ENCODE assay signal across 1 cellular context in genomic region chr10:24463683-24464426, GRCh38.
TF ChIP-seq lines count a peak whose summit lies in the region.

No MANE protein-coding gene starts in this region.

TF ChIP-seq in GM12878, 131 proteins besides CTCF, POLR2A, EP300 and RAD21 (continued from another document):
- TF ChIP-seq CHD2 (IDR thresholded peaks at IDR 0.05; ENCODE audit: borderline replicate concordance, low read depth, low read length) (no peak), HDGF (IDR thresholded peaks at IDR 0.05) (no peak), HSF1 (IDR thresholded peaks at IDR 0.05; ENCODE audit: low read depth, low read length) (no peak), ZNF207 (IDR thresholded peaks at IDR 0.05; ENCODE audit: borderline replicate concordance) (no peak), HCFC1 (IDR thresholded peaks at IDR 0.05; ENCODE audit: low read length) (no peak), RUNX3 (IDR thresholded peaks at IDR 0.05; ENCODE audit: low read length) (peak; percentile 94), YY1 (IDR thresholded peaks at IDR 0.05; ENCODE audit: low read depth, low read length) (0 out of 2 replicates have a peak, but pooled peaks have one; percentile 21), SMAD1 (IDR thresholded peaks at IDR 0.05; ENCODE audit: low read depth, partially characterized antibody) (no peak), ESRRA (IDR thresholded peaks at IDR 0.05; ENCODE audit: low read length) (no peak), WRNIP1 (IDR thresholded peaks at IDR 0.05; ENCODE audit: borderline replicate concordance, low read depth, low read length) (no peak), MTA3 (IDR thresholded peaks at IDR 0.05; ENCODE audit: borderline replicate concordance, low read length) (no peak), NFYA (IDR thresholded peaks at IDR 0.05; ENCODE audit: borderline replicate concordance, low read depth, low read length) (no peak), ZBTB40 (IDR thresholded peaks at IDR 0.05; ENCODE audit: borderline replicate concordance) (no peak), IRF5 (IDR thresholded peaks at IDR 0.05; ENCODE audit: borderline replicate concordance) (no peak), TCF12 (IDR thresholded peaks at IDR 0.05; ENCODE audit: low read depth, low read length) (no peak), ZSCAN29 (IDR thresholded peaks at IDR 0.05) (no peak), USF1 (IDR thresholded peaks at IDR 0.05; ENCODE audit: borderline replicate concordance, extremely low read length, insufficient read depth, low read depth, low read length) (no peak), CHD4 (IDR thresholded peaks at IDR 0.05) (no peak), TARDBP (IDR thresholded peaks at IDR 0.05; ENCODE audit: borderline replicate concordance) (no peak), SREBF2 (IDR thresholded peaks at IDR 0.05; ENCODE audit: low read length) (no peak), ZNF24 (IDR thresholded peaks at IDR 0.05) (no peak), SMC3 (IDR thresholded peaks at IDR 0.05; ENCODE audit: borderline replicate concordance, low read length) (no peak), ZNF217 (IDR thresholded peaks at IDR 0.05) (peak; percentile 77; the same call in 1 of the 2 replicates), IKZF1 (conservative IDR thresholded peaks at IDR 0.05) (peak; percentile 87), ZBTB11 (CRISPR knock-in tag; IDR thresholded peaks at IDR 0.05) (no peak), ELK1 (IDR thresholded peaks at IDR 0.05; ENCODE audit: low read depth, low read length) (no peak), ETV6 (conservative IDR thresholded peaks at IDR 0.05 in 1 of 2, IDR thresholded peaks at IDR 0.05 in 1 of 2; ENCODE audit: borderline replicate concordance in 1 of 2, low read depth in 1 of 2) (0 out of 4 replicates have a peak, but pooled peaks of 1 of the 2 experiments have one; percentile 31), PKNOX1 (IDR thresholded peaks at IDR 0.05) (0 out of 2 replicates have a peak, but pooled peaks have one; percentile 37), POLR2AphosphoS5 (IDR thresholded peaks at IDR 0.05; ENCODE audit: low read length) (no peak), ZZZ3 (IDR thresholded peaks at IDR 0.05; ENCODE audit: control insufficient read depth, insufficient read length, low read depth) (no peak), NR2F1 (conservative IDR thresholded peaks at IDR 0.05) (0 out of 2 replicates have a peak, but pooled peaks have one; percentile 19), NRF1 (conservative IDR thresholded peaks at IDR 0.05; ENCODE audit: low read depth, low read length) (no peak), EED (IDR thresholded peaks at IDR 0.05; ENCODE audit: low read depth) (peak; percentile 47; the same call in 1 of the 2 replicates), RFX5 (IDR thresholded peaks at IDR 0.05; ENCODE audit: low read depth, low read length) (no peak), SKIL (IDR thresholded peaks at IDR 0.05; ENCODE audit: low read depth, poor library complexity, severe bottlenecking) (no peak), RELB (IDR thresholded peaks at IDR 0.05; ENCODE audit: low read depth) (peak; percentile 54; the same call in 1 of the 2 replicates), IKZF2 (IDR thresholded peaks at IDR 0.05) (peak; percentile 86 to 87), DPF2 (IDR thresholded peaks at IDR 0.05) (peak; percentile 92), FOXM1 (IDR thresholded peaks at IDR 0.05; ENCODE audit: low read depth, low read length) (no peak), NBN (IDR thresholded peaks at IDR 0.05) (no peak), NR2C1 (IDR thresholded peaks at IDR 0.05) (no peak), KAT2A (conservative IDR thresholded peaks at IDR 0.05; ENCODE audit: control insufficient read depth, low read depth, low read length) (no peak), PAX5 (IDR thresholded peaks at IDR 0.05; ENCODE audit: borderline replicate concordance, low read depth, low read length) (peak; percentile 61; the same call in 1 of the 2 replicates), MTA2 (IDR thresholded peaks at IDR 0.05; ENCODE audit: low read depth) (peak; percentile 66), BRCA1 (IDR thresholded peaks at IDR 0.05; ENCODE audit: low read depth, low read length) (no peak), SREBF1 (IDR thresholded peaks at IDR 0.05; ENCODE audit: low read length) (no peak), CHD1 (IDR thresholded peaks at IDR 0.05; ENCODE audit: low read depth, low read length) (no peak)
